9 cellular contexts compared by ENCODE assay signal in the genomic region with DNA sequence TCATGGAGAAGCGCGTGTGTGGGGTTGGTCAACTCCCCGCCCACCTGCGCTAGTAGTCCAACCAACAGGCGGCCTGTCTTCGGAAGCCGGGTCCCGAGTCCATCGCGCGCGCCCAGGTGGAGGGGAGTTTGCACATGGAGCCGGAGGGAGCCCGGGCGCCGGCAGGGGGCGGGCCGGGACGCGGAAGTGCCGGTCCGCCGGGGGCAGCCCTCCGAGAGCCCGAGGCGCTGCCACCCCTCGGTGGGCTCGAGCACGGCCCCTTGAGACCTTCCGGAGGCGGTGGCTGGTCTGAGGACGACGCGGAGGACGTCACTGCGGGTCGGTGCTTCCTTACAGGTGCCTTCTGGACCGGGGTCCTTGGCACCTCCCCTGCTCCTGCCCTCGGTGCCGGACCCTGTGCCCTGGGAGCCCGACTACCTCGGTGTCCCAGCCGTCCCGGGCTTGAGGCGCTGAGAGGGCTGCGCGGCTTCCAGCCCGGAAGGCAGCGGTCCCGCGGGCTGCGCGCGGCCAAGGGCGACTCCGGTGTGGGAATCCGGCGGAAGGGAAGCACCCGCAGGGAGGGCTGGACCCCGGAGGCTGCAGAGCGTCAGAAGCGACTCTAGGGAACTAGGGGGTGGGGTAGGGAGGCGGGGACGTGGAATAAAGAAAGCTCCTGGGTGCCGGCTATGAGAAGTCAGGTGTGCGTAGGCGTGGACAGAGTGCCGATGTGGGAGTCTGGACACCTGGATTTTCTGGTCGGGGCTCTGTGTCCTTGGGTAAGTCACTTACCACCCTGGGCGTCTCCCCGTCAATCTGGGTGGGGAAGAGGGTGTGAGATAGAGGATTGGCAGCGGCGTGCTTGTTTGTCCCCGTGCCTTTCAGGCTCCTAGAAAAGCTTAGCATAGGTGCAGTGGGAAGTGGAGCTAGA.
A peak's percentile ranks its signal among the peaks of the same experiment; 100 is the strongest.
DNase-seq lines count a peak whose midpoint lies in the region; ATAC-seq and TF ChIP-seq lines count a peak whose summit lies in the region.
"Had no signal": no experiment of that assay in that cellular context is flagged by ENCODE, and none has a peak within 500 bp of the region (broad histone marks: within the 10 kb centered on the region; RNA-seq: fewer than 3 reads in every experiment).

No MANE protein-coding gene starts in this region.

- H3K4me3 ChIP-seq in iPS-18a (ENCODE audit: low read length) (peak overlapping the region; percentile 62), spleen (peak overlapping the region; percentile 12 to 70 (median 44))
- H3K4me3 ChIP-seq: K562 had no signal

- no peak overlapping the region for H3K4me3 Mint-ChIP-seq in activated T-helper 17 cell treated with anti-CD3 and anti-CD28 coated beads, Interleukin-2, amount 50 U/mL, for 72 hours

- H3K9me3 ChIP-seq in iPS-18a (ENCODE audit: control insufficient read depth, low read depth, low read length), result no peaks in the 10 kb centered on the region
- H3K9me3 ChIP-seq in spleen, result peaks cover 0 to 7% (median 0%) of the 10 kb centered on the region in 8 donors

- ATAC-seq in activated T-helper 17 cell treated with anti-CD3 and anti-CD28 coated beads, Interleukin-2, amount 50 U/mL, for 72 hours (replicated peaks), result no peak
- ATAC-seq in HG02623 (IDR thresholded peaks at IDR 0.05; ENCODE audit: unreplicated experiment), result no peak
- ATAC-seq: K562 had no signal

- DNase-seq in DMS79 (lab: John Stamatoyannopoulos, UW) (peak; percentile 20), DMS79 treated with DMSO at 0.1 percent for 48 hours (lab: John Stamatoyannopoulos, UW) (no peak), SHP77 (lab: John Stamatoyannopoulos, UW) (peak; percentile 50 to 67), spleen (peak; percentile 74)
- DNase-seq in central memory CD4-positive, alpha-beta T cell, result no peak

- TF ChIP-seq CTCF in spleen (IDR thresholded peaks at IDR 0.05 in 8 of 11, conservative IDR thresholded peaks at IDR 0.05 in 3 of 11), result peak in 3 of 11 experiments; percentile 16 to 36 (median 17)

- H3K36me3 Mint-ChIP-seq in activated T-helper 17 cell treated with anti-CD3 and anti-CD28 coated beads, Interleukin-2, amount 50 U/mL, for 72 hours (ENCODE audit: low read depth), result no peaks in the 10 kb centered on the region

- H3K9ac ChIP-seq in iPS-18a (ENCODE audit: low read length), result peak overlapping the region; percentile 44

- 5 to 13% (median 5%) methylated on average over 39 to 74 of the region's 74 CpGs for WGBS in spleen, 5 donors

- H3K27me3 ChIP-seq in iPS-18a (ENCODE audit: control insufficient read depth, insufficient read depth, low read length) (peaks cover 42% of the 10 kb centered on the region), spleen (replicated peaks in 1 of 7) (peaks cover 0 to 58% (median 23%) of the 10 kb centered on the region in 7 donors)

- peaks cover 40% of the 10 kb centered on the region for H3K27me3 Mint-ChIP-seq in activated T-helper 17 cell treated with anti-CD3 and anti-CD28 coated beads, Interleukin-2, amount 50 U/mL, for 72 hours

- H3K9me3 Mint-ChIP-seq in activated T-helper 17 cell treated with anti-CD3 and anti-CD28 coated beads, Interleukin-2, amount 50 U/mL, for 72 hours, result no peaks in the 10 kb centered on the region

- TF ChIP-seq POLR2A in spleen (IDR thresholded peaks at IDR 0.05), result no peak

- H3K27ac ChIP-seq in iPS-18a (ENCODE audit: low read length) (no peak overlapping the region), spleen (no peak overlapping the region)

- intact Hi-C loops in spleen (cut with DNase I; ENCODE audit: low total_unique reads), result no loop called here

- H3K27ac Mint-ChIP-seq in activated T-helper 17 cell treated with anti-CD3 and anti-CD28 coated beads, Interleukin-2, amount 50 U/mL, for 72 hours, result no peak overlapping the region

- H3K36me3 ChIP-seq in iPS-18a (ENCODE audit: control insufficient read depth, low read depth, low read length), result no peaks in the 10 kb centered on the region
- no peaks in the 10 kb centered on the region for H3K36me3 ChIP-seq in spleen

- H3K4me1 Mint-ChIP-seq in activated T-helper 17 cell treated with anti-CD3 and anti-CD28 coated beads, Interleukin-2, amount 50 U/mL, for 72 hours, result no peaks in the 10 kb centered on the region

- H3K4me1 ChIP-seq in iPS-18a (ENCODE audit: control insufficient read depth, low read depth, low read length) (no peaks in the 10 kb centered on the region), spleen (peaks cover 0 to 23% (median 8%) of the 10 kb centered on the region in 6 donors)

Comparison
In these comparisons a context has a peak if more than half of its experiments do, and no peak if none do; other contexts are left out.
1. DNase-seq: peak in DMS79 (single experiment), SHP77 (2 of 2) and spleen (single experiment); none in DMS79 treated with DMSO at 0.1 percent for 48 hours (single experiment) and central memory CD4-positive, alpha-beta T cell (single experiment).